ENCODE assay signal across 12 cellular contexts in genomic region chr20:32184953-32185603, GRCh38. TPM values are rescaled to one million over a fixed set of nuclear protein-coding genes. Genes with fewer than 3 reads are reported as not detected.
A peak's percentile ranks its signal among the peaks of the same experiment; 100 is the strongest.
DNase-seq lines count a peak whose midpoint lies in the region; ATAC-seq and TF ChIP-seq lines count a peak whose summit lies in the region.
"Had no signal": no experiment of that assay in that cellular context is flagged by ENCODE, and none has a peak within 500 bp of the region (broad histone marks: within the 10 kb centered on the region; RNA-seq: fewer than 3 reads in every experiment).

No MANE protein-coding gene starts in this region.

- no peak overlapping the region for H3K4me3 ChIP-seq in sigmoid colon
- H3K4me3 ChIP-seq: BLaER1 treated with 17β-estradiol and CSF1 and Interleukin-3, amounts not matched to agents 10 nM and 100 nM; GM23338 had no signal

- ATAC-seq in left ventricle myocardium superior, result no peak
- ATAC-seq in HG03196 (IDR thresholded peaks at IDR 0.05; ENCODE audit: unreplicated experiment), result no peak
- ATAC-seq: GM23338 had no signal

- TF ChIP-seq CTCF in sigmoid colon (IDR thresholded peaks at IDR 0.05), result no peak

- WGBS in sigmoid colon, 2 donors, result 82 to 83% methylated on average over 10 of the region's 10 CpGs

- H3K4me1 ChIP-seq in sigmoid colon, result peaks cover 0 to 35% (median 19%) of the 10 kb centered on the region in 4 donors

- H3K27ac ChIP-seq in sigmoid colon, result no peak overlapping the region
- H3K27ac ChIP-seq: BLaER1 treated with 17β-estradiol and CSF1 and Interleukin-3, amounts not matched to agents 10 nM and 100 nM had no signal

- intact Hi-C loops in sigmoid colon (cut with DNase I), result no loop called here
- intact Hi-C loops in left ventricle myocardium superior (cut with micrococcal nuclease), result no loop called here

- peak; percentile 43 for DNase-seq in activated effector memory CD4-positive, alpha-beta T cell treated with anti-CD3 and anti-CD28 coated beads, Interleukin-2, amount 50 U/mL, for 16 hours
- no peak for DNase-seq in activated effector memory CD4-positive, alpha-beta T cell treated with Interleukin-2 at 50 U/mL for 16 hours
- peak; percentile 53 for DNase-seq in left kidney (ENCODE audit: low read depth, low spot score)
- peak; percentile 8 for DNase-seq in sigmoid colon
- DNase-seq in left ventricle myocardium superior, result no peak
- DNase-seq: Calu3, DMS79 treated with DMSO at 0.1 percent for 48 hours, GF-D8, HCEC 1CT had no signal

- H3K36me3 ChIP-seq in sigmoid colon, result peaks cover 0 to 5% (median 0%) of the 10 kb centered on the region in 4 donors

- TF ChIP-seq EP300 in sigmoid colon (IDR thresholded peaks at IDR 0.05), result no peak

- H3K9me3 ChIP-seq in sigmoid colon, result no peaks in the 10 kb centered on the region

- no peak for TF ChIP-seq POLR2A in sigmoid colon (IDR thresholded peaks at IDR 0.05)

- H3K27me3 ChIP-seq in sigmoid colon, result no peaks in the 10 kb centered on the region

RNA-seq across cellular contexts. Expression of gene PLAGL2, which starts 22.5 kb away (rescaled TPM):
- total RNA-seq in sigmoid colon (1 to 10 TPM; 3.3 to 5.6 (median 4.6) TPM), left ventricle myocardium superior (6.7 TPM)
- polyA plus RNA-seq in sigmoid colon, result 10 to 100 TPM in 1 of 3 donors, 1 to 10 TPM in 2; 3.0 to 12.5 (median 8.1) TPM

RNA-seq across cellular contexts. Expression of gene POFUT1, which starts 22.6 kb away (rescaled TPM):
- total RNA-seq in sigmoid colon (10 to 100 TPM; 23.5 to 31.6 (median 27.8) TPM), left ventricle myocardium superior (24.1 TPM)
- 10 to 100 TPM in 2 of 3 donors, 1 to 10 TPM in 1; 7.2 to 25.3 (median 10.6) TPM for polyA plus RNA-seq in sigmoid colon

Comparison
In these comparisons a context has a peak if more than half of its experiments do, and no peak if none do; other contexts are left out.
1. DNase-seq: peak in activated effector memory CD4-positive, alpha-beta T cell treated with anti-CD3 and anti-CD28 coated beads, Interleukin-2, amount 50 U/mL, for 16 hours (single experiment), left kidney (single experiment) and sigmoid colon (single experiment); none in activated effector memory CD4-positive, alpha-beta T cell treated with Interleukin-2 at 50 U/mL for 16 hours (single experiment) and left ventricle myocardium superior (single experiment).